30 cellular contexts compared by ENCODE assay signal in genomic region chr6:109330263-109330662, GRCh38.
"Had no signal": no experiment of that assay in that cellular context is flagged by ENCODE, and none has a peak within 500 bp of the region (broad histone marks: within the 10 kb centered on the region; RNA-seq: fewer than 3 reads in every experiment).

No MANE protein-coding gene starts in this region.

- H3K4me3 ChIP-seq: ascending aorta, cardiac muscle cell had no signal

- H3K27me3 ChIP-seq: ascending aorta, cardiac muscle cell had no signal

- H3K4me1 ChIP-seq: ascending aorta had no signal

- H3K27ac ChIP-seq: ascending aorta, cardiac muscle cell, WERI-Rb-1 had no signal

- DNase-seq: activated CD4-positive, alpha-beta memory T cell treated with anti-CD3 and anti-CD28 coated beads, Interleukin-2, amount 10 ng/mL, durations not matched to agents 7 days and 5 days; activated CD4-positive, alpha-beta T cell treated with anti-CD3 and anti-CD28 coated beads for 1 hour; activated CD4-positive, alpha-beta T cell treated with anti-CD3 and anti-CD28 coated beads for 36 hours; activated CD4-positive, alpha-beta T cell treated with anti-CD3 and anti-CD28 coated beads for 48 hours; activated CD4-positive, alpha-beta T cell treated with anti-CD3 and anti-CD28 coated beads, Interleukin-2, amount 10 ng/mL, durations not matched to agents 7 days and 5 days; activated CD4-positive, alpha-beta T cell treated with anti-CD3 and anti-CD28 coated beads, Interleukin-2, amount 50 U/mL, for 48 hours; activated CD4-positive, CD25-positive, alpha-beta regulatory T cell; activated CD8-positive, alpha-beta memory T cell treated with anti-CD3 and anti-CD28 coated beads for 24 hours; activated CD8-positive, alpha-beta memory T cell treated with anti-CD3 and anti-CD28 coated beads, Interleukin-2, amount 10 ng/mL, durations not matched to agents 7 days and 5 days; activated CD8-positive, alpha-beta T cell treated with anti-CD3 and anti-CD28 coated beads, Interleukin-2, amount 10 ng/mL, durations not matched to agents 7 days and 5 days; activated effector memory CD4-positive, alpha-beta T cell treated with Interleukin-2 at 50 U/mL for 16 hours; activated gamma-delta T cell; activated naive CD4-positive, alpha-beta T cell treated with anti-CD3 and anti-CD28 coated beads, Interleukin-2, amount 10 ng/mL, durations not matched to agents 7 days and 5 days; activated naive CD4-positive, alpha-beta T cell treated with Interleukin-2 at 50 U/mL for 16 hours; activated naive CD8-positive, alpha-beta T cell treated with anti-CD3 and anti-CD28 coated beads, Interleukin-2, amount 10 ng/mL, durations not matched to agents 7 days and 5 days; activated naive CD8-positive, alpha-beta T cell treated with anti-CD3 and anti-CD28 coated beads, Interleukin-2, amount 50 U/mL, for 24 hours; activated T-cell treated with anti-CD3 and anti-CD28 coated beads, Interleukin-2, amount 50 U/mL, for 24 hours; activated T-cell treated with anti-CD3 and anti-CD28 coated beads, Interleukin-2, amount 50 U/mL, for 48 hours; amygdala; anterior cingulate cortex; caudate nucleus; cerebellar nuclear complex; T-helper 1 cell; T-helper 2 cell; T-helper 9 cell; WERI-Rb-1 had no signal

- ATAC-seq: activated CD4-positive, alpha-beta T cell treated with anti-CD3 and anti-CD28 coated beads for 36 hours; activated CD4-positive, CD25-positive, alpha-beta regulatory T cell treated with anti-CD3 and anti-CD28 coated beads, Interleukin-2, amount 50 U/mL, for 24 hours; activated CD8-positive, alpha-beta memory T cell treated with anti-CD3 and anti-CD28 coated beads, Interleukin-2, amount 10 ng/mL, durations not matched to agents 7 days and 5 days; activated CD8-positive, alpha-beta T cell treated with anti-CD3 and anti-CD28 coated beads, Interleukin-2, amount 10 ng/mL, durations not matched to agents 7 days and 5 days; activated naive CD8-positive, alpha-beta T cell treated with anti-CD3 and anti-CD28 coated beads, Interleukin-2, amount 50 U/mL, for 24 hours; WTC11 had no signal

- H3K36me3 ChIP-seq: ascending aorta, cardiac muscle cell, WERI-Rb-1 had no signal

- H3K9me3 ChIP-seq: ascending aorta had no signal
